Comparison of ENCODE assay signal across 12 cellular contexts in the genomic region with DNA sequence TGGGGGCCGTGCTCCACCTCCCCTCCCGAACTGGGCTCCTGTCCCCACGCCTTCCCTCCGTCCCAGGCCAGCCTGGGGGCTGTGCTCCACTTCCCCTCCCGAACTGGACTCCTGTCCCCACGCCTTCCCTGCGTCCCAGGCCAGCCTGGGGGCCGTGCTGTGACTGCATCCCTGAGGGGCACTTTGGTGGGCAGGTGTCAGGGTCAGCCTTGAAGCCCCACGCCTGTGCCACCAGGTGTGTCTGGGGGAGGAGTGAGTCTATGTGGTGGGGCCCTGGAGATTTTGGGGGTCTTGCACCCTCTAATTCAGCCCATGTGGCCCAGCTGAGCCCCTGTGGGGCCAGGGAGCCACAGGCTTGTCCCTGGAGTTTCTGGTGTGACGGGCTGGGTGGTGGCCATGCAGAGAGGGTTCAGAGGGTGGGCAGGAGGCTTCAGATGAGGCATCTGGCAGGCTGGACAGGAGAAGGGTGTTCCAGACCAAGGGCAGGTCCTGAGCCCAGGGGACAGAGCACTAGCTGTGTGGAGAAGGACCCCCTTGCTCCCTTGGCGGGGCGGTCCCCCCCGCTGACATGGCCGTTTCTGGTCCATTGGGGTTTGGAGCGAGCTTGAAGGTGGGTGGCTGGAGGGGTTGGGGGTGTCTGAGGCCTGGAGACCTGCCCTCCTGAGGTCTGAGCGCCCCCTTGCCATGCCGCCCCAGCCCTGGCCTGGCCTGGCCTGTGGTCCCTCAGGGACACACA. TPM values are rescaled to one million over a fixed set of nuclear protein-coding genes. Genes with fewer than 3 reads are reported as not detected.
DNase-seq lines count a peak whose midpoint lies in the region; ATAC-seq and TF ChIP-seq lines count a peak whose summit lies in the region.
"Had no signal": no experiment of that assay in that cellular context is flagged by ENCODE, and none has a peak within 500 bp of the region (broad histone marks: within the 10 kb centered on the region; RNA-seq: fewer than 3 reads in every experiment).

No MANE protein-coding gene starts in this region.

- no peaks in the 10 kb centered on the region for H3K4me1 Mint-ChIP-seq in activated naive CD8-positive, alpha-beta T cell treated with anti-CD3 and anti-CD28 coated beads for 36 hours
- H3K4me1 Mint-ChIP-seq in activated naive CD8-positive, alpha-beta T cell treated with anti-CD3 and anti-CD28 coated beads, Interleukin-2, amount 50 U/mL, for 24 hours = no peaks in the 10 kb centered on the region

- intact Hi-C loops in left ventricle myocardium inferior (cut with micrococcal nuclease) = no loop called here
- intact Hi-C loops in ovary (cut with DNase I) = no loop called here
- intact Hi-C loops in vagina (cut with DNase I) = no loop called here

- H3K4me3 ChIP-seq in left ventricle myocardium inferior = peak overlapping the region; percentile 72
- no peak overlapping the region for H3K4me3 ChIP-seq in ovary
- peak overlapping the region in 1 of 2 donors; percentile 23 for H3K4me3 ChIP-seq in vagina

- DNase-seq in activated naive CD8-positive, alpha-beta T cell treated with anti-CD3 and anti-CD28 coated beads for 36 hours = no peak
- DNase-seq in activated naive CD8-positive, alpha-beta T cell treated with anti-CD3 and anti-CD28 coated beads, Interleukin-2, amount 50 U/mL, for 24 hours = no peak
- no peak for DNase-seq in left ventricle myocardium inferior
- peak in 1 of 5 donors; percentile 52 for DNase-seq in ovary
- no peak for DNase-seq in vagina (ENCODE audit: extremely low spot score in 2 of 2)
- no peak for DNase-seq in erythroblast (lab: John Stamatoyannopoulos, UW)
- no peak for DNase-seq in Ammon's horn (ENCODE audit: low spot score)
- DNase-seq: 8988T; activated naive CD4-positive, alpha-beta T cell; DND-41; effector memory CD8-positive, alpha-beta T cell had no signal

- H3K4me1 ChIP-seq in left ventricle myocardium inferior (peaks cover 81% of the 10 kb centered on the region), ovary (ENCODE audit: insufficient read depth) (peaks cover 57% of the 10 kb centered on the region), vagina (peaks cover 93% of the 10 kb centered on the region)

- H3K4me3 Mint-ChIP-seq in activated naive CD8-positive, alpha-beta T cell treated with anti-CD3 and anti-CD28 coated beads for 36 hours = peak overlapping the region; percentile 7
- no peak overlapping the region for H3K4me3 Mint-ChIP-seq in activated naive CD8-positive, alpha-beta T cell treated with anti-CD3 and anti-CD28 coated beads, Interleukin-2, amount 50 U/mL, for 24 hours
- H3K4me3 Mint-ChIP-seq: effector memory CD8-positive, alpha-beta T cell had no signal

- H3K9me3 Mint-ChIP-seq in activated naive CD8-positive, alpha-beta T cell treated with anti-CD3 and anti-CD28 coated beads for 36 hours = no peaks in the 10 kb centered on the region
- no peaks in the 10 kb centered on the region for H3K9me3 Mint-ChIP-seq in activated naive CD8-positive, alpha-beta T cell treated with anti-CD3 and anti-CD28 coated beads, Interleukin-2, amount 50 U/mL, for 24 hours
- H3K9me3 Mint-ChIP-seq: effector memory CD8-positive, alpha-beta T cell had no signal

- H3K36me3 ChIP-seq in left ventricle myocardium inferior (peaks cover 45% of the 10 kb centered on the region), ovary (no peaks in the 10 kb centered on the region), vagina (no peaks in the 10 kb centered on the region)

- TF ChIP-seq CTCF in left ventricle myocardium inferior (IDR thresholded peaks at IDR 0.05; ENCODE audit: borderline replicate concordance) (no peak), ovary (IDR thresholded peaks at IDR 0.05) (no peak), vagina (IDR thresholded peaks at IDR 0.05) (no peak)

- H3K9me3 ChIP-seq in left ventricle myocardium inferior (replicated peaks) (no peaks in the 10 kb centered on the region), ovary (no peaks in the 10 kb centered on the region), vagina (no peaks in the 10 kb centered on the region)

- no peaks in the 10 kb centered on the region for H3K27me3 Mint-ChIP-seq in activated naive CD8-positive, alpha-beta T cell treated with anti-CD3 and anti-CD28 coated beads for 36 hours
- no peaks in the 10 kb centered on the region for H3K27me3 Mint-ChIP-seq in activated naive CD8-positive, alpha-beta T cell treated with anti-CD3 and anti-CD28 coated beads, Interleukin-2, amount 50 U/mL, for 24 hours
- H3K27me3 Mint-ChIP-seq: effector memory CD8-positive, alpha-beta T cell had no signal

- peak overlapping the region; percentile 96 for H3K27ac ChIP-seq in left ventricle myocardium inferior (replicated peaks)
- peak overlapping the region; percentile 23 to 92 for H3K27ac ChIP-seq in ovary
- peak overlapping the region; percentile 91 for H3K27ac ChIP-seq in vagina

- H3K27me3 ChIP-seq in left ventricle myocardium inferior (ENCODE audit: low read depth) (no peaks in the 10 kb centered on the region), ovary (no peaks in the 10 kb centered on the region), vagina (no peaks in the 10 kb centered on the region)

- no peak for ATAC-seq in activated naive CD8-positive, alpha-beta T cell treated with anti-CD3 and anti-CD28 coated beads, Interleukin-2, amount 50 U/mL, for 24 hours
- no peak for ATAC-seq in HG03159 (IDR thresholded peaks at IDR 0.05; ENCODE audit: unreplicated experiment)
- ATAC-seq: effector memory CD8-positive, alpha-beta T cell had no signal

- no peak overlapping the region for H3K27ac Mint-ChIP-seq in activated naive CD8-positive, alpha-beta T cell treated with anti-CD3 and anti-CD28 coated beads for 36 hours
- H3K27ac Mint-ChIP-seq in activated naive CD8-positive, alpha-beta T cell treated with anti-CD3 and anti-CD28 coated beads, Interleukin-2, amount 50 U/mL, for 24 hours = no peak overlapping the region
- H3K27ac Mint-ChIP-seq: effector memory CD8-positive, alpha-beta T cell had no signal

- no peak for TF ChIP-seq EP300 in ovary (IDR thresholded peaks at IDR 0.05)

- 83 to 87% (median 84%) methylated on average over 13 to 16 of the region's 17 CpGs for WGBS in ovary, 3 donors

- TF ChIP-seq POLR2A in ovary (IDR thresholded peaks at IDR 0.05) (no peak), vagina (IDR thresholded peaks at IDR 0.05) (no peak), erythroblast (IDR thresholded peaks at IDR 0.05; ENCODE audit: low read length) (no peak)

- H3K36me3 Mint-ChIP-seq in activated naive CD8-positive, alpha-beta T cell treated with anti-CD3 and anti-CD28 coated beads for 36 hours = no peaks in the 10 kb centered on the region
- no peaks in the 10 kb centered on the region for H3K36me3 Mint-ChIP-seq in activated naive CD8-positive, alpha-beta T cell treated with anti-CD3 and anti-CD28 coated beads, Interleukin-2, amount 50 U/mL, for 24 hours (ENCODE audit: low read depth)

RNA-seq across cellular contexts. Expression of a gene that starts 8.2 kb away (rescaled TPM):
- total RNA-seq in activated naive CD8-positive, alpha-beta T cell treated with anti-CD3 and anti-CD28 coated beads for 36 hours = 1 to 10 TPM; 2.4 to 3.7 TPM
- total RNA-seq in left ventricle myocardium inferior (221 TPM), ovary (100 to 1,000 TPM in 1 of 7 donors, 10 to 100 TPM in 6; 25.0 to 118 (median 78.7) TPM), vagina (44.7 TPM)
- 100 to 1,000 TPM in 1 of 2 donors, 1 to 10 TPM in 1; 6.3 to 101 TPM for polyA plus RNA-seq in ovary

RNA-seq across cellular contexts. Expression of a gene that starts 12.8 kb away (rescaled TPM):
- 10 to 100 TPM; 30.6 to 32.0 TPM for total RNA-seq in activated naive CD8-positive, alpha-beta T cell treated with anti-CD3 and anti-CD28 coated beads for 36 hours
- total RNA-seq in left ventricle myocardium inferior (21.7 TPM), ovary (10 to 100 TPM; 17.1 to 38.1 (median 23.9) TPM), vagina (28.5 TPM)
- 10 to 100 TPM in 1 of 2 donors, 1 to 10 TPM in 1; 1.9 to 27.3 TPM for polyA plus RNA-seq in ovary

RNA-seq across cellular contexts. Expression of a gene that starts 12.9 kb away (rescaled TPM):
- total RNA-seq in activated naive CD8-positive, alpha-beta T cell treated with anti-CD3 and anti-CD28 coated beads for 36 hours = 10 to 100 TPM; 52.3 to 57.5 TPM
- total RNA-seq in left ventricle myocardium inferior (80.1 TPM), ovary (100 to 1,000 TPM in 4 of 7 donors, 10 to 100 TPM in 3; 47.0 to 150 (median 131) TPM), vagina (78.6 TPM)
- polyA plus RNA-seq in ovary = 10 to 100 TPM; 51.7 to 72.1 TPM

RNA-seq across cellular contexts. Expression of a gene that starts 15.3 kb away (rescaled TPM):
- total RNA-seq in activated naive CD8-positive, alpha-beta T cell treated with anti-CD3 and anti-CD28 coated beads for 36 hours = 10 to 100 TPM; 29.1 to 34.2 TPM
- total RNA-seq in left ventricle myocardium inferior (not detected), ovary (1 to 10 TPM in 1 of 7 donors, under 1 TPM in 2, not detected in 4; 0.46 to 1.1 (median 0.78) TPM), vagina (not detected)
- polyA plus RNA-seq in ovary = under 1 TPM in 1 of 2 donors, not detected in 1; 0.17 TPM

RNA-seq across cellular contexts. Expression of a gene that starts 25.2 kb away (rescaled TPM):
- 10 to 100 TPM; 98.3 to 99.8 TPM for total RNA-seq in activated naive CD8-positive, alpha-beta T cell treated with anti-CD3 and anti-CD28 coated beads for 36 hours
- total RNA-seq in left ventricle myocardium inferior (14.5 TPM), ovary (10 to 100 TPM; 25.8 to 44.5 (median 30.3) TPM), vagina (51.8 TPM)
- 10 to 100 TPM in 1 of 2 donors, under 1 TPM in 1; 0.95 to 26.7 TPM for polyA plus RNA-seq in ovary
